14 cellular contexts compared by ENCODE assay signal in the genomic region with DNA sequence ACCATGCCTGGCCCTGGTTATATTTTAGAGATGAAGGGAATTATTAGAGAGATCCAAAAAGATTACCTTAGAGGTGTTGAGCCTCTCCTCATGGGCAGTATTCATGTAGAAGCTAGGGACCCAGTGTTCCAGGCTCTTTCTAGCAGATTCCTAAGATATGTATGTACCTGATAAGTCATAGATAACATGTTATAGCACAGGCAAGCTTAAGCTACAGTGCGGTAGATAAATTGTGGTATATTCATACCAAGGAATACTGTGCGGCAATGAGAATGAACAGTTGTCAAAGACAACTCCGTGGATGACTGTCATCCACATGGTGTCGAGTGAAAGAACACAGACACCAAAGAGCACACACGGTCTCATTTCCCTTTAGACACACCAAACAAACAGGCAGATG. TPM values are rescaled to one million over a fixed set of nuclear protein-coding genes. Genes with fewer than 3 reads are reported as not detected.
DNase-seq lines count a peak whose midpoint lies in the region; ATAC-seq, FAIRE-seq and TF ChIP-seq lines count a peak whose summit lies in the region.
"Had no signal": no experiment of that assay in that cellular context is flagged by ENCODE, and none has a peak within 500 bp of the region (broad histone marks: within the 10 kb centered on the region; RNA-seq: fewer than 3 reads in every experiment).

No MANE protein-coding gene starts in this region.

- no peaks in the 10 kb centered on the region for H3K9me3 Mint-ChIP-seq in activated naive CD4-positive, alpha-beta T cell treated with anti-CD3 and anti-CD28 coated beads, Interleukin-2, amount 50 U/mL, for 72 hours
- peaks cover 19% of the 10 kb centered on the region for H3K9me3 Mint-ChIP-seq in glutamatergic neuron (ENCODE audit: unreplicated experiment)

- peak overlapping the region; percentile 57 to 84 for H3K27ac Mint-ChIP-seq in activated naive CD4-positive, alpha-beta T cell treated with anti-CD3 and anti-CD28 coated beads, Interleukin-2, amount 50 U/mL, for 72 hours
- H3K27ac Mint-ChIP-seq in glutamatergic neuron (ENCODE audit: unreplicated experiment), result peak overlapping the region; percentile 90

- FAIRE-seq in GM19239 (lab: Jason Lieb, UNC), result no peak

- H3K36me3 Mint-ChIP-seq in activated naive CD4-positive, alpha-beta T cell treated with anti-CD3 and anti-CD28 coated beads, Interleukin-2, amount 50 U/mL, for 72 hours, result peaks cover 9 to 17% of the 10 kb centered on the region in 2 donors
- H3K36me3 Mint-ChIP-seq in glutamatergic neuron (ENCODE audit: unreplicated experiment), result peaks cover 8% of the 10 kb centered on the region

- H3K9me3 ChIP-seq in WERI-Rb-1 (ENCODE audit: severe bottlenecking) (no peaks in the 10 kb centered on the region), thoracic aorta (no peaks in the 10 kb centered on the region)
- H3K9me3 ChIP-seq: spleen had no signal

- no peak for ATAC-seq in activated naive CD4-positive, alpha-beta T cell treated with anti-CD3 and anti-CD28 coated beads, Interleukin-2, amount 50 U/mL, for 72 hours
- no peak for ATAC-seq in thoracic aorta (ENCODE audit: insufficient number of reproducible peaks, low FRiP score, low read depth)
- ATAC-seq in GM18858 (IDR thresholded peaks at IDR 0.05; ENCODE audit: unreplicated experiment), result no peak

- H3K27me3 Mint-ChIP-seq in glutamatergic neuron (ENCODE audit: unreplicated experiment), result peaks cover 14% of the 10 kb centered on the region

- peak overlapping the region; percentile 95 for H3K27ac ChIP-seq in WERI-Rb-1
- H3K27ac ChIP-seq in thoracic aorta, result peak overlapping the region; percentile 91 to 97

- H3K27me3 ChIP-seq in WERI-Rb-1 (ENCODE audit: insufficient read depth, low read depth, severe bottlenecking) (no peaks in the 10 kb centered on the region), thoracic aorta (replicated peaks; ENCODE audit: insufficient read depth) (no peaks in the 10 kb centered on the region)
- H3K27me3 ChIP-seq: spleen had no signal

- H3K36me3 ChIP-seq in WERI-Rb-1, result peaks cover 24% of the 10 kb centered on the region
- peaks cover 29% of the 10 kb centered on the region for H3K36me3 ChIP-seq in thoracic aorta

- peaks cover 40 to 81% of the 10 kb centered on the region in 2 donors for H3K4me1 ChIP-seq in thoracic aorta (ENCODE audit: control insufficient read depth in 1 of 2, low read depth in 2 of 2)

- H3K4me3 Mint-ChIP-seq in glutamatergic neuron (ENCODE audit: unreplicated experiment), result no peak overlapping the region

- peaks cover 51% of the 10 kb centered on the region for H3K4me1 Mint-ChIP-seq in glutamatergic neuron (ENCODE audit: low read depth, unreplicated experiment)

- no peak for TF ChIP-seq CTCF in WERI-Rb-1 (IDR thresholded peaks at IDR 0.05; ENCODE audit: low read depth, low read length)
- TF ChIP-seq CTCF in glutamatergic neuron (IDR thresholded peaks at IDR 0.05; ENCODE audit: partially characterized antibody, unreplicated experiment), result no peak
- TF ChIP-seq CTCF in thoracic aorta (IDR thresholded peaks at IDR 0.05), result no peak

- DNase-seq in activated naive CD4-positive, alpha-beta T cell treated with anti-CD3 and anti-CD28 coated beads, Interleukin-2, amount 50 U/mL, for 72 hours (ENCODE audit: low spot score in 2 of 2), result no peak
- DNase-seq in activated naive CD4-positive, alpha-beta T cell treated with anti-CD3 and anti-CD28 coated beads, Interleukin-2, amount 50 U/mL, for 16 hours, result no peak
- DNase-seq in WERI-Rb-1, result no peak
- no peak for DNase-seq in glutamatergic neuron
- DNase-seq in thoracic aorta (ENCODE audit: low spot score), result no peak
- no peak for DNase-seq in GM19239 (ENCODE audit: insufficient read length, low spot score)
- no peak for DNase-seq in activated effector memory CD4-positive, alpha-beta T cell treated with anti-CD3 and anti-CD28 coated beads, Interleukin-2, amount 50 U/mL, for 16 hours
- DNase-seq: activated CD8-positive, alpha-beta memory T cell treated with anti-CD3 and anti-CD28 coated beads for 24 hours; cortex of kidney; NCI-H2029; NCI-H69; spleen; T-helper 9 cell had no signal

- H3K4me3 ChIP-seq in WERI-Rb-1 (ENCODE audit: low read depth, low read length) (no peak overlapping the region), thoracic aorta (no peak overlapping the region)
- H3K4me3 ChIP-seq: spleen had no signal

RNA-seq across cellular contexts. Expression of a gene that starts 53.1 kb away (rescaled TPM):
- total RNA-seq in activated naive CD4-positive, alpha-beta T cell treated with anti-CD3 and anti-CD28 coated beads, Interleukin-2, amount 50 U/mL, for 72 hours, result under 1 TPM in 1 of 2 donors, not detected in 1; 0.16 TPM
- not detected for total RNA-seq in glutamatergic neuron (ENCODE audit: unreplicated experiment)
- total RNA-seq in thoracic aorta, result under 1 TPM in 1 of 2 donors, not detected in 1; 0.27 TPM
